ENCODE assay signal across 1 cellular context in genomic region chr2:217107480-217107879, GRCh38.
TF ChIP-seq lines count a peak whose summit lies in the region.

No MANE protein-coding gene starts in this region.

TF ChIP-seq in GM12878, 131 proteins besides CTCF, POLR2A, EP300 and RAD21 (continued from another document):
- no peak for TF ChIP-seq ELK1 (IDR thresholded peaks at IDR 0.05; ENCODE audit: low read depth, low read length)
- TF ChIP-seq USF2 (IDR thresholded peaks at IDR 0.05; ENCODE audit: borderline replicate concordance, low read depth, low read length): no peak
- no peak for TF ChIP-seq EZH2 (IDR thresholded peaks at IDR 0.05; ENCODE audit: borderline replicate concordance, control insufficient read depth, low read depth, low read length)
- TF ChIP-seq IKZF2 (IDR thresholded peaks at IDR 0.05): no peak
- TF ChIP-seq SIN3A (IDR thresholded peaks at IDR 0.05; ENCODE audit: low read depth, low read length): no peak
- no peak for TF ChIP-seq SUZ12 (IDR thresholded peaks at IDR 0.05; ENCODE audit: unreplicated experiment)
- no peak for TF ChIP-seq IKZF1 (conservative IDR thresholded peaks at IDR 0.05)
- no peak for TF ChIP-seq BACH1 (IDR thresholded peaks at IDR 0.05; ENCODE audit: borderline replicate concordance)
- TF ChIP-seq GATAD2B (conservative IDR thresholded peaks at IDR 0.05; ENCODE audit: low read depth): no peak
- TF ChIP-seq SIX5 (IDR thresholded peaks at IDR 0.05; ENCODE audit: low read depth, low read length, severe bottlenecking): no peak
TF ChIP-seq in GM12878: peak in this region for 0.
